22 cellular contexts compared by ENCODE assay signal in the genomic region with DNA sequence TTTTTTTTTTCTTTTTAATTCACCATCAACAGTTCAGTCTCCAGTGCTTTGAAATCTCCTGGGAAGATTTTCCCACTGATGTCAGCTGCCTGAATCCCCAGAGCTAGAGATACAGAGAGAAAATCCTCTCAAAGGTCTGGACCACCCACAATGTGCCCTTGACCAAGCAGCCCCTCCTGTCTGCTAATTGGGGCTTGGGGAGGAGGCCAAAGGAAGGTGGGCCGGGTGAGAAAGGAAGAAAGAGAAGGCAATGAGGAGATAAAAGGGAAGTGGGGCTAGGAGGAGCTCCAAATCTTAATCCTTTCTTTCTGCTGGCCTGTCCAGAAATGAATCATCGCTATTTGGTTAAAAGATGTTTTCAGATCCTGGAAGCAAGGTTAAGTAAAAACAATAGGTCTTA.
"Had no signal": no experiment of that assay in that cellular context is flagged by ENCODE, and none has a peak within 500 bp of the region (broad histone marks: within the 10 kb centered on the region; RNA-seq: fewer than 3 reads in every experiment).

No MANE protein-coding gene starts in this region.

- H3K4me1 Mint-ChIP-seq: natural killer cell had no signal

- ATAC-seq: foreskin keratinocyte, left lobe of liver, natural killer cell had no signal

- H3K9me3 Mint-ChIP-seq: activated CD4-positive, alpha-beta memory T cell treated with anti-CD3 and anti-CD28 coated beads for 36 hours; activated T-helper 1 cell treated with anti-CD3 and anti-CD28 coated beads, Interleukin-12 subunit alpha, Interleukin-12 subunit beta, Interleukin-2, Interleukin-4 antibody, amounts not matched to agents 30 ng/mL and 10 ng/mL and 1 ng/mL, durations not matched to agents 14 hours and 24 hours and 36 hours; natural killer cell had no signal

- H3K4me3 ChIP-seq: lung, tibial artery had no signal

- H3K36me3 ChIP-seq: tibial artery, WERI-Rb-1 had no signal

- H3K4me3 Mint-ChIP-seq: activated CD4-positive, alpha-beta memory T cell treated with anti-CD3 and anti-CD28 coated beads for 36 hours; activated naive CD8-positive, alpha-beta T cell; activated T-helper 1 cell treated with anti-CD3 and anti-CD28 coated beads, Interleukin-12 subunit alpha, Interleukin-12 subunit beta, Interleukin-2, Interleukin-4 antibody, amounts not matched to agents 30 ng/mL and 10 ng/mL and 1 ng/mL, durations not matched to agents 14 hours and 24 hours and 36 hours; endodermal cell; natural killer cell had no signal

- H3K27ac Mint-ChIP-seq: activated CD4-positive, alpha-beta memory T cell treated with anti-CD3 and anti-CD28 coated beads for 36 hours; activated naive CD8-positive, alpha-beta T cell; activated T-helper 1 cell treated with anti-CD3 and anti-CD28 coated beads, Interleukin-12 subunit alpha, Interleukin-12 subunit beta, Interleukin-2, Interleukin-4 antibody, amounts not matched to agents 30 ng/mL and 10 ng/mL and 1 ng/mL, durations not matched to agents 14 hours and 24 hours and 36 hours; endodermal cell; natural killer cell had no signal

- H3K36me3 Mint-ChIP-seq: activated CD4-positive, alpha-beta memory T cell treated with anti-CD3 and anti-CD28 coated beads for 36 hours; activated naive CD8-positive, alpha-beta T cell; natural killer cell had no signal

- H3K27me3 Mint-ChIP-seq: activated CD4-positive, alpha-beta memory T cell treated with anti-CD3 and anti-CD28 coated beads for 36 hours; activated naive CD8-positive, alpha-beta T cell had no signal

- H3K27ac ChIP-seq: epithelial cell of prostate, foreskin keratinocyte, tibial artery, WERI-Rb-1 had no signal

- DNase-seq: activated CD4-positive, alpha-beta memory T cell treated with anti-CD3 and anti-CD28 coated beads for 36 hours; activated gamma-delta T cell treated with Interleukin-2 at 50 U/mL for 16 hours; activated T-cell treated with anti-CD3 and anti-CD28 coated beads for 4 hours; foreskin keratinocyte; glutamatergic neuron; kidney; natural killer cell; nucleus accumbens; stimulated activated CD4-positive, alpha-beta T cell treated with anti-CD3 and anti-CD28 coated beads, Interleukin-12 subunit alpha, Interleukin-12 subunit beta, amount 100 ng/mL, for 4 hours; stimulated activated CD4-positive, alpha-beta T cell treated with anti-CD3 and anti-CD28 coated beads, Interleukin-1b, Interleukin-23, amount 100 ng/mL, for 48 hours; stimulated activated CD8-positive, alpha-beta memory T cell treated with anti-CD3 and anti-CD28 coated beads, Interleukin-4, amount 100 ng/mL, for 48 hours; stimulated activated naive CD4-positive, alpha-beta T cell treated with Interleukin-2 at 50 U/mL for 16 hours; substantia nigra; T-helper 2 cell; tibial artery; WERI-Rb-1 had no signal
